In the genomic region with DNA sequence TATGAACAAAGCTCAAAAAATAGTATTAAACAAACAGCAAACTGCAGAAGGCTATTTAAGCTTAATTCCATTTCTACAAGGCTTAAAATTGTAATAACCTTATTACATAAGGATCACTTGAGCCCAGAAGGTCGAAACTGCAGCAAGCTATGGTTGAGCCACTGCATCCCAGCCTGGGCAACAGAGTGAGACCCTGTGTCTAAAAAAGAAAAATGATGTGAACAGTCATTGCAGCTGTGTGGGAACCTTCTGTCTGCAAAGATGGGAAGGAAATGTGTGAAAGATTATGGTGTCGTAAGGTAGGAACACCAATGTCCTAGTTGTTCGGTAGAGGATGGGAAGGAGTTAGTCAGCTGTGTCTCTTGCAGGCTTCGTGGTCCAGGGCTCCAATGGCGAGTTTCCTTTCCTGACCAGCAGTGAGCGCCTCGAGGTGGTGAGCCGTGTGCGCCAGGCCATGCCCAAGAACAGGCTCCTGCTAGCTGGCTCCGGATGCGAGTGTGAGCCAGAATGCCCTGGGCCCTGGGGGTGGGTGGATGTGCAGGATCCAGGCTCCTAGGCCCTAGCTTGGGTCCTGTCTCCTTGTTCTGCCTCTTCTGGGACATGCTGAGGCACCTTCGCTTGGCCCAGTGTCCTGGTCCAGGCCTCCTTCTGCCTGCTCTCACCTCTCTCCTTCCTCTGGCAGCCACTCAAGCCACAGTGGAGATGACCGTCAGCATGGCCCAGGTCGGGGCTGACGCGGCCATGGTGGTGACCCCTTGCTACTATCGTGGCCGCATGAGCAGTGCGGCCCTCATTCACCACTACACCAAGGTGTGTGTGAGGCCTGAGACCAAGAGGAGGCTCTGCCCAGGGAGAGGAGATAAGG, we compare ENCODE assay signal across 15 cellular contexts. TPM values are rescaled to one million over a fixed set of nuclear protein-coding genes. Genes with fewer than 3 reads are reported as not detected.
DNase-seq lines count a peak whose midpoint lies in the region; ATAC-seq, FAIRE-seq and TF ChIP-seq lines count a peak whose summit lies in the region.
"Had no signal": no experiment of that assay in that cellular context is flagged by ENCODE, and none has a peak within 500 bp of the region (broad histone marks: within the 10 kb centered on the region; RNA-seq: fewer than 3 reads in every experiment).

No MANE protein-coding gene starts in this region.

- no peaks in the 10 kb centered on the region for H3K36me3 Mint-ChIP-seq in GM23338 (ENCODE audit: low read depth)
- H3K36me3 Mint-ChIP-seq: T-cell had no signal

- peaks cover 9% of the 10 kb centered on the region for H3K27me3 Mint-ChIP-seq in GM23338 (ENCODE audit: insufficient read depth, low read depth, poor library complexity)
- H3K27me3 Mint-ChIP-seq: T-cell had no signal

- H3K79me2 ChIP-seq in GM23338 (replicated peaks; ENCODE audit: insufficient read depth): no peaks in the 10 kb centered on the region

- H3K27ac Mint-ChIP-seq in GM23338: no peak overlapping the region
- H3K27ac Mint-ChIP-seq: T-cell had no signal

- H3K4me3 ChIP-seq in GM23338 (no peak overlapping the region), coronary artery (no peak overlapping the region)

- no peaks in the 10 kb centered on the region for H3K9me3 Mint-ChIP-seq in GM23338
- H3K9me3 Mint-ChIP-seq: T-cell had no signal

- no peak for TF ChIP-seq POLR2A in GM12891 (IDR thresholded peaks at IDR 0.05; ENCODE audit: low read depth, low read length)
- no peak for TF ChIP-seq POLR2A in H54 (IDR thresholded peaks at IDR 0.05; ENCODE audit: low read depth, low read length)

- no peaks in the 10 kb centered on the region for H4K20me1 ChIP-seq in GM23338 (replicated peaks; ENCODE audit: insufficient read depth)

- no peak overlapping the region for H3K4me3 Mint-ChIP-seq in GM23338
- H3K4me3 Mint-ChIP-seq: T-cell had no signal

- H2AFZ ChIP-seq in GM23338: 0 out of 2 replicates have a peak overlapping the region, but pooled peaks have one; percentile 10

- DNase-seq in GM23338 (ENCODE audit: low spot score) (no peak), HTR-8/SVneo (ENCODE audit: insufficient read length, low spot score) (no peak), coronary artery (ENCODE audit: low spot score) (peak; percentile 71), renal cortical epithelial cell (ENCODE audit: low read depth) (peak; percentile 38), GM12891 (ENCODE audit: insufficient read length, low spot score) (no peak), H54 (ENCODE audit: insufficient read length, low spot score) (no peak), DMS53 treated with DMSO at 0.1 percent for 48 hours (lab: John Stamatoyannopoulos, UW; ENCODE audit: unreplicated experiment) (no peak)
- DNase-seq: DMS 273 treated with DMSO at 0.1 percent for 48 hours, EL, NCI-H1105, NCI-H187, NCI-H510A treated with DMSO at 0.1 percent for 48 hours, T-cell had no signal

- no peaks in the 10 kb centered on the region for H3K9me2 ChIP-seq in GM23338 (ENCODE audit: insufficient read depth)

- 0 out of 4 replicates have a peak, but pooled peaks of 1 of the 2 experiments have one; percentile 1 for TF ChIP-seq CTCF in GM23338 (conservative IDR thresholded peaks at IDR 0.05; ENCODE audit: low read depth in 2 of 2)
- no peak for TF ChIP-seq CTCF in coronary artery (IDR thresholded peaks at IDR 0.05)

- H3K27me3 ChIP-seq in GM23338 (ENCODE audit: insufficient read depth): no peaks in the 10 kb centered on the region

- no peak overlapping the region for H3K4me2 ChIP-seq in GM23338

- H3K27ac ChIP-seq in GM23338 (ENCODE audit: low read depth) (no peak overlapping the region), coronary artery (no peak overlapping the region)

- H3K36me3 ChIP-seq in GM23338 (ENCODE audit: insufficient read depth): no peaks in the 10 kb centered on the region

- peaks cover 4% of the 10 kb centered on the region for H3K4me1 Mint-ChIP-seq in GM23338
- H3K4me1 Mint-ChIP-seq: T-cell had no signal

- FAIRE-seq in HTR-8/SVneo (lab: Jason Lieb, UNC) (peak; percentile 9), GM12891 (lab: Jason Lieb, UNC) (no peak), H54 (lab: Jason Lieb, UNC) (no peak)

- no peaks in the 10 kb centered on the region for H3K4me1 ChIP-seq in GM23338 (ENCODE audit: insufficient read depth)

- H3F3A ChIP-seq in GM23338 (replicated peaks; ENCODE audit: low read depth): no peaks in the 10 kb centered on the region

- ATAC-seq in GM23338: no peak
- ATAC-seq: T-cell had no signal

TF ChIP-seq in GM23338, 12 proteins besides CTCF, POLR2A, EP300 and RAD21 (continues in another document):
- TF ChIP-seq STAT1 (IDR thresholded peaks at IDR 0.05; ENCODE audit: unreplicated experiment): no peak
- no peak for TF ChIP-seq POLR2AphosphoS5 (IDR thresholded peaks at IDR 0.05; ENCODE audit: low read depth)
- TF ChIP-seq, protein P1, sequence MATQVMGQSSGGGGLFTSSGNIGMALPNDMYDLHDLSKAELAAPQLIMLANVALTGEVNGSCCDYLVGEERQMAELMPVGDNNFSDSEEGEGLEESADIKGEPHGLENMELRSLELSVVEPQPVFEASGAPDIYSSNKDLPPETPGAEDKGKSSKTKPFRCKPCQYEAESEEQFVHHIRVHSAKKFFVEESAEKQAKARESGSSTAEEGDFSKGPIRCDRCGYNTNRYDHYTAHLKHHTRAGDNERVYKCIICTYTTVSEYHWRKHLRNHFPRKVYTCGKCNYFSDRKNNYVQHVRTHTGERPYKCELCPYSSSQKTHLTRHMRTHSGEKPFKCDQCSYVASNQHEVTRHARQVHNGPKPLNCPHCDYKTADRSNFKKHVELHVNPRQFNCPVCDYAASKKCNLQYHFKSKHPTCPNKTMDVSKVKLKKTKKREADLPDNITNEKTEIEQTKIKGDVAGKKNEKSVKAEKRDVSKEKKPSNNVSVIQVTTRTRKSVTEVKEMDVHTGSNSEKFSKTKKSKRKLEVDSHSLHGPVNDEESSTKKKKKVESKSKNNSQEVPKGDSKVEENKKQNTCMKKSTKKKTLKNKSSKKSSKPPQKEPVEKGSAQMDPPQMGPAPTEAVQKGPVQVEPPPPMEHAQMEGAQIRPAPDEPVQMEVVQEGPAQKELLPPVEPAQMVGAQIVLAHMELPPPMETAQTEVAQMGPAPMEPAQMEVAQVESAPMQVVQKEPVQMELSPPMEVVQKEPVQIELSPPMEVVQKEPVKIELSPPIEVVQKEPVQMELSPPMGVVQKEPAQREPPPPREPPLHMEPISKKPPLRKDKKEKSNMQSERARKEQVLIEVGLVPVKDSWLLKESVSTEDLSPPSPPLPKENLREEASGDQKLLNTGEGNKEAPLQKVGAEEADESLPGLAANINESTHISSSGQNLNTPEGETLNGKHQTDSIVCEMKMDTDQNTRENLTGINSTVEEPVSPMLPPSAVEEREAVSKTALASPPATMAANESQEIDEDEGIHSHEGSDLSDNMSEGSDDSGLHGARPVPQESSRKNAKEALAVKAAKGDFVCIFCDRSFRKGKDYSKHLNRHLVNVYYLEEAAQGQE (IDR thresholded peaks at IDR 0.05; ENCODE audit: unreplicated experiment): no peak

TF ChIP-seq in GM12891, 5 proteins besides CTCF, POLR2A, EP300 and RAD21:
- no peak for TF ChIP-seq POU2F2 (IDR thresholded peaks at IDR 0.05; ENCODE audit: low read depth, low read length)
- TF ChIP-seq TAF1 (IDR thresholded peaks at IDR 0.05; ENCODE audit: low read depth, low read length): no peak
- TF ChIP-seq PAX5 (IDR thresholded peaks at IDR 0.05; ENCODE audit: insufficient read depth, low read length, severe bottlenecking): no peak
- no peak for TF ChIP-seq POLR2AphosphoS5 (IDR thresholded peaks at IDR 0.05; ENCODE audit: low read depth, low read length)
- no peak for TF ChIP-seq SPI1 (IDR thresholded peaks at IDR 0.05; ENCODE audit: low read depth, low read length)

RNA-seq across cellular contexts. Expression of a gene that starts 9.1 kb away (rescaled TPM):
- total RNA-seq in GM23338 (2014; rRNA removed; shearing (Covaris generic)): not detected in 2 replicates
- polyA plus RNA-seq in GM23338 (2016; fragmentation: Nextera tagmentation; extraction: Ambion mirVana): not detected in 2 replicates
- 0.35 and 3.2 TPM in 2 replicates for total RNA-seq in renal cortical epithelial cell
- polyA plus RNA-seq in GM12891 (2012; ENCODE audit: low read depth, missing spikeins): not detected
- total RNA-seq: RPMI7951, T-cell had no signal
- polyA plus RNA-seq: AG04450 had no signal

RNA-seq across cellular contexts. Expression of a gene that starts 14.4 kb away (rescaled TPM):
- total RNA-seq in GM23338 (2014; rRNA removed; shearing (Covaris generic)): not detected in 2 replicates
- polyA plus RNA-seq in GM23338 (2016; fragmentation: Nextera tagmentation; extraction: Ambion mirVana): 0.15 TPM in 1 of 2 replicates, not detected in the other
- 72.3 and 121 TPM in 2 replicates for total RNA-seq in renal cortical epithelial cell
- polyA plus RNA-seq in GM12891 (2012; ENCODE audit: low read depth, missing spikeins): 0.06 TPM

RNA-seq across cellular contexts. Expression of a gene that starts 26.1 kb away (rescaled TPM):
- total RNA-seq in GM23338 (2014; rRNA removed; shearing (Covaris generic)): not detected in 2 replicates
- not detected in 2 replicates for polyA plus RNA-seq in GM23338 (2016; fragmentation: Nextera tagmentation; extraction: Ambion mirVana)
- total RNA-seq in renal cortical epithelial cell: 31.3 and 35.9 TPM in 2 replicates
- polyA plus RNA-seq in GM12891 (2012; ENCODE audit: low read depth, missing spikeins): not detected
- total RNA-seq: RPMI7951 had no signal

RNA-seq across cellular contexts. Expression of a gene that starts 34.7 kb away (rescaled TPM):
- 9.0 and 17.6 TPM in 2 replicates for total RNA-seq in GM23338 (2014; rRNA removed; shearing (Covaris generic))
- polyA plus RNA-seq in GM23338 (2016; fragmentation: Nextera tagmentation; extraction: Ambion mirVana): 49.5 and 50.0 TPM in 2 replicates
- 1.7 and 3.5 TPM in 2 replicates for total RNA-seq in renal cortical epithelial cell
- 4.3 TPM for polyA plus RNA-seq in GM12891 (2012; ENCODE audit: low read depth, missing spikeins)

RNA-seq across cellular contexts. Expression of a gene that starts 41.8 kb away (rescaled TPM):
- 23.3 and 29.2 TPM in 2 replicates for total RNA-seq in GM23338 (2014; rRNA removed; shearing (Covaris generic))
- polyA plus RNA-seq in GM23338 (2016; fragmentation: Nextera tagmentation; extraction: Ambion mirVana): 8.1 and 8.6 TPM in 2 replicates
- total RNA-seq in renal cortical epithelial cell: 26.9 and 34.0 TPM in 2 replicates
- polyA plus RNA-seq in GM12891 (2012; ENCODE audit: low read depth, missing spikeins): 8.0 TPM

Comparison
In these comparisons a context has a peak if more than half of its experiments do, and no peak if none do; other contexts are left out.
1. DNase-seq: peak in coronary artery (single experiment) and renal cortical epithelial cell (single experiment); none in GM23338 (single experiment), HTR-8/SVneo (single experiment), GM12891 (single experiment), H54 (single experiment) and DMS53 treated with DMSO at 0.1 percent for 48 hours (single experiment).
2. RNA of a gene that starts 14.4 kb away (total RNA-seq): 72.3 to 121 TPM in renal cortical epithelial cell; not detected in GM23338; every median in the first group is over 10 times any median in the second.
3. RNA of a gene that starts 26.1 kb away (total RNA-seq): 31.3 to 35.9 TPM in renal cortical epithelial cell; not detected in GM23338; every median in the first group is over 10 times any median in the second.